Comparison of ENCODE assay signal across 10 cellular contexts in the genomic region with DNA sequence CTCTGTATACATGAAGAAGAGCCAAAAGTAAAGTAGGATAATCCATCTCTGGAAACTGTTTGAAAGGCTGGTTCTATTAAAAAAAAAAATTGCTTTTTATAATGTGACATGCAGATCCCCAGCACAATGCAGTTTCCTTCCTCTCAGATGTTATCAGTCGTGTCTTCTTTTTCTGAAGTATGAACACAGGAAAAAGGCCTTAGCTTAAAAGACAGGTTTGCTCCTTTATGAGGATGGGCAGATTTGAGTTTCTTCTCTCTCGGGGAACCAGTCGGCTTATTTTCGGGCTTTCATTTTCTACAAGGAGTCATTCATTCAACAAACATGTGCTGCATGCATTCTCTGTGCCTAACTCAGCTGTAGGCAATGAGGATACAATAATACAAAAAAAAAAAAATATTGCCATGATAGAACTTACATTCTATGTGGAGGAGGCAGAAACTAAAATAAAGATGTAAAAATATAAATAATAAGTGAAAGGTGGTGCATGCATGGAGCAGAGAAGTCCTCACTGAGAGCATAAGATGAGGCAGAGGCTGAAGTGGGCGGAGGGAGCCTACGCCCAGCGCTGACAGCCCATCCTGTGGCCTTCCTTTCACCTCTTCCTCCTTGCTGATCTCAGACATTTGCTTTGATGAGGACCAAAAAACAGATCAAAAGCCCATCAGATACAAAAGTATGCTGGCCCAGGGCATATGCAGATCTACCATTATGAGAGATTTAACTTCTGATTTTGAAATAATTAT. TPM values are rescaled to one million over a fixed set of nuclear protein-coding genes. Genes with fewer than 3 reads are reported as not detected.
A peak's percentile ranks its signal among the peaks of the same experiment; 100 is the strongest.
DNase-seq lines count a peak whose midpoint lies in the region; ATAC-seq, FAIRE-seq and TF ChIP-seq lines count a peak whose summit lies in the region.
"Had no signal": no experiment of that assay in that cellular context is flagged by ENCODE, and none has a peak within 500 bp of the region (broad histone marks: within the 10 kb centered on the region; RNA-seq: fewer than 3 reads in every experiment).

Gene CD226 (minus strand): TSS at position 513 of the 746 bp plus-strand sequence. CDS start 467 bp downstream, at position 46.

- H3K36me3 Mint-ChIP-seq in activated T-cell treated with anti-CD3 and anti-CD28 coated beads, Interleukin-2, amount 50 U/mL, for 4 hours (ENCODE audit: insufficient read depth): peaks cover 41% of the 10 kb centered on the region

- no peaks in the 10 kb centered on the region for H3K4me1 ChIP-seq in pancreas

- peaks cover 4% of the 10 kb centered on the region for H3K9me3 Mint-ChIP-seq in activated T-cell treated with anti-CD3 and anti-CD28 coated beads, Interleukin-2, amount 50 U/mL, for 4 hours

- FAIRE-seq in pancreas (lab: Jason Lieb, UNC): no peak

- H3K27me3 Mint-ChIP-seq in activated T-cell treated with anti-CD3 and anti-CD28 coated beads, Interleukin-2, amount 50 U/mL, for 4 hours (ENCODE audit: low read depth): no peaks in the 10 kb centered on the region

- no peak within 1 kb of the TSS for H3K4me3 ChIP-seq in pancreas

- WGBS in pancreas, 2 donors: 85 to 88% methylated on average over 7 of the region's 7 CpGs

- no peaks in the 10 kb centered on the region for H3K9me3 ChIP-seq in pancreas

- peak; percentile 24 to 36 for ATAC-seq in activated T-cell treated with anti-CD3 and anti-CD28 coated beads, Interleukin-2, amount 50 U/mL, for 4 hours
- ATAC-seq in HG02943 (IDR thresholded peaks at IDR 0.05; ENCODE audit: low read depth, unreplicated experiment) (peak; percentile 45), pancreas (no peak)
- ATAC-seq in stimulated activated naive CD8-positive, alpha-beta T cell treated with anti-CD3 and anti-CD28 coated beads, Interleukin-15, Interleukin-2, amounts not matched to agents 100 U/mL and 50 U/mL, for 24 hours: peak; percentile 47

- H3K27ac ChIP-seq in VCaP: peak within 1 kb of the TSS; percentile 29; the same call in 1 of the 2 replicates
- no peak within 1 kb of the TSS for H3K27ac ChIP-seq in pancreas

- TF ChIP-seq CTCF in VCaP (conservative IDR thresholded peaks at IDR 0.05) (no peak), pancreas (IDR thresholded peaks at IDR 0.05) (no peak)

- intact Hi-C loops in pancreas (cut with DNase I) (no loop called here), posterior vena cava (cut with DNase I) (loop anchor here in 1 of 2 donors (2.0 kb wide), 1 partner anchor 63 kb away; no protein-coding TSS in a partner anchor)

- no peaks in the 10 kb centered on the region for H3K36me3 ChIP-seq in pancreas

- H3K27me3 ChIP-seq in pancreas: no peaks in the 10 kb centered on the region

- no peak for DNase-seq in activated T-cell treated with anti-CD3 and anti-CD28 coated beads, Interleukin-2, amount 50 U/mL, for 4 hours
- DNase-seq in activated T-cell treated with anti-CD3 and anti-CD28 coated beads for 4 hours (no peak), pancreas (no peak), posterior vena cava (ENCODE audit: low spot score) (no peak), NCI-H187 (lab: John Stamatoyannopoulos, UW) (no peak)
- DNase-seq in stimulated activated naive CD8-positive, alpha-beta T cell treated with anti-CD3 and anti-CD28 coated beads, Interleukin-15, Interleukin-2, amounts not matched to agents 100 U/mL and 50 U/mL, for 24 hours: peak; percentile 44
- DNase-seq: effector CD8-positive, alpha-beta T cell; mesenchymal stem cell had no signal

- H3K4me3 Mint-ChIP-seq in activated T-cell treated with anti-CD3 and anti-CD28 coated beads, Interleukin-2, amount 50 U/mL, for 4 hours: no peak within 1 kb of the TSS

- H3K4me1 Mint-ChIP-seq in activated T-cell treated with anti-CD3 and anti-CD28 coated beads, Interleukin-2, amount 50 U/mL, for 4 hours (ENCODE audit: low read depth): peaks cover 57% of the 10 kb centered on the region

RNA-seq across cellular contexts. Expression of gene CD226, which starts in this region (rescaled TPM):
- total RNA-seq in activated T-cell treated with anti-CD3 and anti-CD28 coated beads, Interleukin-2, amount 50 U/mL, for 4 hours: 100 to 1,000 TPM; 129 to 168 (median 129) TPM
- 1 to 10 TPM in 1 of 6 donors, under 1 TPM in 5; 0.12 to 1.1 (median 0.49) TPM for total RNA-seq in pancreas
- polyA plus RNA-seq in pancreas: under 1 TPM; 0.07 to 0.19 TPM
- 1 to 10 TPM; 1.6 to 2.5 TPM for total RNA-seq in posterior vena cava

Comparison
In these comparisons a context has a peak if more than half of its experiments do, and no peak if none do; other contexts are left out.
1. RNA of gene CD226 (total RNA-seq): 129 to 168 TPM in activated T-cell treated with anti-CD3 and anti-CD28 coated beads, Interleukin-2, amount 50 U/mL, for 4 hours; 1.6 to 2.5 TPM in posterior vena cava and 0.12 to 1.1 TPM in pancreas; every median in the first group is over 10 times any median in the second.
2. ATAC-seq: peak in activated T-cell treated with anti-CD3 and anti-CD28 coated beads, Interleukin-2, amount 50 U/mL, for 4 hours (2 of 2), HG02943 (single experiment) and stimulated activated naive CD8-positive, alpha-beta T cell treated with anti-CD3 and anti-CD28 coated beads, Interleukin-15, Interleukin-2, amounts not matched to agents 100 U/mL and 50 U/mL, for 24 hours (single experiment); none in pancreas (0 of 4).